Comparison of ENCODE assay signal across 1 cellular context in genomic region chr2:210112871-210113270, GRCh38.
TF ChIP-seq lines count a peak whose summit lies in the region.

No MANE protein-coding gene starts in this region.

TF ChIP-seq in HepG2, 621 proteins besides CTCF, POLR2A, EP300 and RAD21:
- TF ChIP-seq, protein P1, sequence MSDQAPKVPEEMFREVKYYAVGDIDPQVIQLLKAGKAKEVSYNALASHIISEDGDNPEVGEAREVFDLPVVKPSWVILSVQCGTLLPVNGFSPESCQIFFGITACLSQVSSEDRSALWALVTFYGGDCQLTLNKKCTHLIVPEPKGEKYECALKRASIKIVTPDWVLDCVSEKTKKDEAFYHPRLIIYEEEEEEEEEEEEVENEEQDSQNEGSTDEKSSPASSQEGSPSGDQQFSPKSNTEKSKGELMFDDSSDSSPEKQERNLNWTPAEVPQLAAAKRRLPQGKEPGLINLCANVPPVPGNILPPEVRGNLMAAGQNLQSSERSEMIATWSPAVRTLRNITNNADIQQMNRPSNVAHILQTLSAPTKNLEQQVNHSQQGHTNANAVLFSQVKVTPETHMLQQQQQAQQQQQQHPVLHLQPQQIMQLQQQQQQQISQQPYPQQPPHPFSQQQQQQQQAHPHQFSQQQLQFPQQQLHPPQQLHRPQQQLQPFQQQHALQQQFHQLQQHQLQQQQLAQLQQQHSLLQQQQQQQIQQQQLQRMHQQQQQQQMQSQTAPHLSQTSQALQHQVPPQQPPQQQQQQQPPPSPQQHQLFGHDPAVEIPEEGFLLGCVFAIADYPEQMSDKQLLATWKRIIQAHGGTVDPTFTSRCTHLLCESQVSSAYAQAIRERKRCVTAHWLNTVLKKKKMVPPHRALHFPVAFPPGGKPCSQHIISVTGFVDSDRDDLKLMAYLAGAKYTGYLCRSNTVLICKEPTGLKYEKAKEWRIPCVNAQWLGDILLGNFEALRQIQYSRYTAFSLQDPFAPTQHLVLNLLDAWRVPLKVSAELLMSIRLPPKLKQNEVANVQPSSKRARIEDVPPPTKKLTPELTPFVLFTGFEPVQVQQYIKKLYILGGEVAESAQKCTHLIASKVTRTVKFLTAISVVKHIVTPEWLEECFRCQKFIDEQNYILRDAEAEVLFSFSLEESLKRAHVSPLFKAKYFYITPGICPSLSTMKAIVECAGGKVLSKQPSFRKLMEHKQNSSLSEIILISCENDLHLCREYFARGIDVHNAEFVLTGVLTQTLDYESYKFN (CRISPR knock-in tag; conservative IDR thresholded peaks at IDR 0.05): 0 out of 2 replicates have a peak, but pooled peaks have one; percentile 23
- no peak for TF ChIP-seq NFRKB (IDR thresholded peaks at IDR 0.05)
- TF ChIP-seq SOX13 (IDR thresholded peaks at IDR 0.05): peak; percentile 48; the same call in 1 of the 2 replicates
- peak in 1 of 2 experiments; percentile 89; a peak in 2 of 4 replicates for TF ChIP-seq SOX13 (CRISPR knock-in tag; conservative IDR thresholded peaks at IDR 0.05 in 1 of 2, IDR thresholded peaks at IDR 0.05 in 1 of 2)
- no peak for TF ChIP-seq SOX6 (IDR thresholded peaks at IDR 0.05)
- TF ChIP-seq SOX6 (CRISPR knock-in tag; IDR thresholded peaks at IDR 0.05): peak; percentile 56; the same call in 1 of the 2 replicates
- peak; percentile 42; the same call in 1 of the 2 replicates for TF ChIP-seq ZFP91 (CRISPR knock-in tag; IDR thresholded peaks at IDR 0.05; ENCODE audit: borderline replicate concordance)
- TF ChIP-seq, protein P2, sequence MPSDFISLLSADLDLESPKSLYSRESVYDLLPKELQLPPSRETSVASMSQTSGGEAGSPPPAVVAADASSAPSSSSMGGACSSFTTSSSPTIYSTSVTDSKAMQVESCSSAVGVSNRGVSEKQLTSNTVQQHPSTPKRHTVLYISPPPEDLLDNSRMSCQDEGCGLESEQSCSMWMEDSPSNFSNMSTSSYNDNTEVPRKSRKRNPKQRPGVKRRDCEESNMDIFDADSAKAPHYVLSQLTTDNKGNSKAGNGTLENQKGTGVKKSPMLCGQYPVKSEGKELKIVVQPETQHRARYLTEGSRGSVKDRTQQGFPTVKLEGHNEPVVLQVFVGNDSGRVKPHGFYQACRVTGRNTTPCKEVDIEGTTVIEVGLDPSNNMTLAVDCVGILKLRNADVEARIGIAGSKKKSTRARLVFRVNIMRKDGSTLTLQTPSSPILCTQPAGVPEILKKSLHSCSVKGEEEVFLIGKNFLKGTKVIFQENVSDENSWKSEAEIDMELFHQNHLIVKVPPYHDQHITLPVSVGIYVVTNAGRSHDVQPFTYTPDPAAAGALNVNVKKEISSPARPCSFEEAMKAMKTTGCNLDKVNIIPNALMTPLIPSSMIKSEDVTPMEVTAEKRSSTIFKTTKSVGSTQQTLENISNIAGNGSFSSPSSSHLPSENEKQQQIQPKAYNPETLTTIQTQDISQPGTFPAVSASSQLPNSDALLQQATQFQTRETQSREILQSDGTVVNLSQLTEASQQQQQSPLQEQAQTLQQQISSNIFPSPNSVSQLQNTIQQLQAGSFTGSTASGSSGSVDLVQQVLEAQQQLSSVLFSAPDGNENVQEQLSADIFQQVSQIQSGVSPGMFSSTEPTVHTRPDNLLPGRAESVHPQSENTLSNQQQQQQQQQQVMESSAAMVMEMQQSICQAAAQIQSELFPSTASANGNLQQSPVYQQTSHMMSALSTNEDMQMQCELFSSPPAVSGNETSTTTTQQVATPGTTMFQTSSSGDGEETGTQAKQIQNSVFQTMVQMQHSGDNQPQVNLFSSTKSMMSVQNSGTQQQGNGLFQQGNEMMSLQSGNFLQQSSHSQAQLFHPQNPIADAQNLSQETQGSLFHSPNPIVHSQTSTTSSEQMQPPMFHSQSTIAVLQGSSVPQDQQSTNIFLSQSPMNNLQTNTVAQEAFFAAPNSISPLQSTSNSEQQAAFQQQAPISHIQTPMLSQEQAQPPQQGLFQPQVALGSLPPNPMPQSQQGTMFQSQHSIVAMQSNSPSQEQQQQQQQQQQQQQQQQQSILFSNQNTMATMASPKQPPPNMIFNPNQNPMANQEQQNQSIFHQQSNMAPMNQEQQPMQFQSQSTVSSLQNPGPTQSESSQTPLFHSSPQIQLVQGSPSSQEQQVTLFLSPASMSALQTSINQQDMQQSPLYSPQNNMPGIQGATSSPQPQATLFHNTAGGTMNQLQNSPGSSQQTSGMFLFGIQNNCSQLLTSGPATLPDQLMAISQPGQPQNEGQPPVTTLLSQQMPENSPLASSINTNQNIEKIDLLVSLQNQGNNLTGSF (CRISPR knock-in tag; IDR thresholded peaks at IDR 0.05): no peak
- peak; percentile 58 for TF ChIP-seq SOX5 (CRISPR knock-in tag; IDR thresholded peaks at IDR 0.05; ENCODE audit: borderline replicate concordance)
- TF ChIP-seq HNF4A (CRISPR knock-in tag; IDR thresholded peaks at IDR 0.05): 0 out of 2 replicates have a peak, but pooled peaks have one; percentile 28
- TF ChIP-seq ARID3A (IDR thresholded peaks at IDR 0.05; ENCODE audit: low read depth, low read length): no peak
